ENCODE assay signal across 16 cellular contexts in genomic region chr10:128152741-128153583, GRCh38. TPM values are rescaled to one million over a fixed set of nuclear protein-coding genes. Genes with fewer than 3 reads are reported as not detected.
DNase-seq lines count a peak whose midpoint lies in the region; ATAC-seq and TF ChIP-seq lines count a peak whose summit lies in the region.
"Had no signal": no experiment of that assay in that cellular context is flagged by ENCODE, and none has a peak within 500 bp of the region (broad histone marks: within the 10 kb centered on the region; RNA-seq: fewer than 3 reads in every experiment).

No MANE protein-coding gene starts in this region.

- H3K27ac Mint-ChIP-seq in activated T-helper 1 cell treated with anti-CD3 and anti-CD28 coated beads, Interleukin-12 subunit alpha, Interleukin-12 subunit beta, Interleukin-2, Interleukin-4 antibody, amounts not matched to agents 30 ng/mL and 10 ng/mL and 1 ng/mL, durations not matched to agents 14 hours and 24 hours and 36 hours: no peak overlapping the region

- TF ChIP-seq CTCF in brain microvascular endothelial cell (IDR thresholded peaks at IDR 0.05; ENCODE audit: low read depth, low read length, missing control alignments): no peak

- H3K27ac ChIP-seq in brain microvascular endothelial cell: no peak overlapping the region
- H3K27ac ChIP-seq: C4-2B, KMS-11, Peyer's patch had no signal

- peaks cover 6% of the 10 kb centered on the region for H3K27me3 ChIP-seq in brain microvascular endothelial cell (replicated peaks)
- H3K27me3 ChIP-seq: Peyer's patch had no signal

- H3K4me3 ChIP-seq in brain microvascular endothelial cell (ENCODE audit: low read depth, low read length): no peak overlapping the region
- H3K4me3 ChIP-seq: Peyer's patch had no signal

- H3K27me3 Mint-ChIP-seq in activated T-helper 1 cell treated with anti-CD3 and anti-CD28 coated beads, Interleukin-12 subunit alpha, Interleukin-12 subunit beta, Interleukin-2, Interleukin-4 antibody, amounts not matched to agents 30 ng/mL and 10 ng/mL and 1 ng/mL, durations not matched to agents 14 hours and 24 hours and 36 hours (ENCODE audit: insufficient read depth): peaks cover 33% of the 10 kb centered on the region

- in situ Hi-C loops in brain microvascular endothelial cell (cut with HindIII; ENCODE audit: low pct_ligation_motif_present, low sequenced_read_pairs): no loop called here

- H3K36me3 Mint-ChIP-seq in activated T-helper 1 cell treated with anti-CD3 and anti-CD28 coated beads, Interleukin-12 subunit alpha, Interleukin-12 subunit beta, Interleukin-2, Interleukin-4 antibody, amounts not matched to agents 30 ng/mL and 10 ng/mL and 1 ng/mL, durations not matched to agents 14 hours and 24 hours and 36 hours (ENCODE audit: low read depth): no peaks in the 10 kb centered on the region

- ATAC-seq in Right ventricle myocardium superior (ENCODE audit: poor library complexity): no peak
- ATAC-seq in SK-N-SH treated with all-trans-retinoic acid at 6 μM for 48 hours: no peak
- ATAC-seq: Right ventricle myocardium inferior had no signal

- H3K4me3 Mint-ChIP-seq in activated T-helper 1 cell treated with anti-CD3 and anti-CD28 coated beads, Interleukin-12 subunit alpha, Interleukin-12 subunit beta, Interleukin-2, Interleukin-4 antibody, amounts not matched to agents 30 ng/mL and 10 ng/mL and 1 ng/mL, durations not matched to agents 14 hours and 24 hours and 36 hours: no peak overlapping the region

- intact Hi-C loops in cardiac septum (cut with DNase I): no loop called here
- intact Hi-C loops in Right ventricle myocardium superior (cut with DNase I): no loop called here
- intact Hi-C loops in posterior vena cava (cut with DNase I): loop anchor here in 1 of 2 donors (10.0 kb wide), 1 partner anchor 348 kb away; no protein-coding TSS in a partner anchor
- intact Hi-C loops in activated T-helper 1 cell treated with anti-CD3 and anti-CD28 coated beads, Interleukin-12 subunit alpha, Interleukin-12 subunit beta, Interleukin-2, Interleukin-4 antibody, amounts not matched to agents 30 ng/mL and 10 ng/mL and 1 ng/mL, durations not matched to agents 14 hours and 24 hours and 36 hours (cut with micrococcal nuclease): loop anchor here (10.0 kb wide), 1 partner anchor 248 kb away; the partner anchor contains the start of gene PTPRE

- no peaks in the 10 kb centered on the region for H3K9me3 Mint-ChIP-seq in activated T-helper 1 cell treated with anti-CD3 and anti-CD28 coated beads, Interleukin-12 subunit alpha, Interleukin-12 subunit beta, Interleukin-2, Interleukin-4 antibody, amounts not matched to agents 30 ng/mL and 10 ng/mL and 1 ng/mL, durations not matched to agents 14 hours and 24 hours and 36 hours

- H3K4me1 Mint-ChIP-seq in activated T-helper 1 cell treated with anti-CD3 and anti-CD28 coated beads, Interleukin-12 subunit alpha, Interleukin-12 subunit beta, Interleukin-2, Interleukin-4 antibody, amounts not matched to agents 30 ng/mL and 10 ng/mL and 1 ng/mL, durations not matched to agents 14 hours and 24 hours and 36 hours (ENCODE audit: low read depth): peaks cover 5% of the 10 kb centered on the region

- DNase-seq in cardiac septum (ENCODE audit: low spot score) (peak; percentile 33), Right ventricle myocardium superior (no peak), iPS-NIHi11 (ENCODE audit: low spot score) (peak; percentile 70), posterior vena cava (ENCODE audit: low spot score) (peak; percentile 53), SHP77 (lab: John Stamatoyannopoulos, UW) (no peak), brain microvascular endothelial cell (no peak)
- DNase-seq in activated T-helper 1 cell treated with anti-CD3 and anti-CD28 coated beads, Interleukin-12 subunit alpha, Interleukin-12 subunit beta, Interleukin-2, Interleukin-4 antibody, amounts not matched to agents 30 ng/mL and 10 ng/mL and 1 ng/mL, durations not matched to agents 14 hours and 24 hours and 36 hours (ENCODE audit: low spot score): no peak
- DNase-seq: GOT3, NCI-H1436, NCI-H2029, NCI-H774, Peyer's patch had no signal

- no peaks in the 10 kb centered on the region for H3K36me3 ChIP-seq in brain microvascular endothelial cell (replicated peaks)
- H3K36me3 ChIP-seq: Peyer's patch had no signal

TF ChIP-seq in SK-N-SH treated with all-trans-retinoic acid at 6 μM for 48 hours, 23 proteins besides CTCF, POLR2A, EP300 and RAD21:
- TF ChIP-seq BACH2 (CRISPR knock-in tag; IDR thresholded peaks at IDR 0.05; ENCODE audit: borderline replicate concordance) (no peak), TCF4 (CRISPR knock-in tag; IDR thresholded peaks at IDR 0.05; ENCODE audit: borderline replicate concordance) (peak; percentile 46; the same call in 1 of the 2 replicates)
TF ChIP-seq in SK-N-SH treated with all-trans-retinoic acid at 6 μM for 48 hours: peak in this region for 1.

RNA-seq across cellular contexts. Expression of gene MKI67, which starts 26.7 kb away (rescaled TPM):
- total RNA-seq in cardiac septum: 1.1 TPM
- 2.4 TPM for total RNA-seq in Right ventricle myocardium superior
- 1 to 10 TPM in 1 of 2 donors, under 1 TPM in 1; 0.62 to 2.0 TPM for total RNA-seq in posterior vena cava
- 141 and 159 TPM in 2 replicates for total RNA-seq in activated T-helper 1 cell treated with anti-CD3 and anti-CD28 coated beads, Interleukin-12 subunit alpha, Interleukin-12 subunit beta, Interleukin-2, Interleukin-4 antibody, amounts not matched to agents 30 ng/mL and 10 ng/mL and 1 ng/mL, durations not matched to agents 14 hours and 24 hours and 36 hours

Comparison
In these comparisons a context has a peak if more than half of its experiments do, and no peak if none do; other contexts are left out.
1. DNase-seq: peak in cardiac septum (single experiment), iPS-NIHi11 (single experiment) and posterior vena cava (single experiment); none in Right ventricle myocardium superior (single experiment), activated T-helper 1 cell treated with anti-CD3 and anti-CD28 coated beads, Interleukin-12 subunit alpha, Interleukin-12 subunit beta, Interleukin-2, Interleukin-4 antibody, amounts not matched to agents 30 ng/mL and 10 ng/mL and 1 ng/mL, durations not matched to agents 14 hours and 24 hours and 36 hours (single experiment), SHP77 (0 of 2) and brain microvascular endothelial cell (single experiment).
2. RNA of gene MKI67, which starts 26.7 kb away (total RNA-seq): 141 to 159 TPM in activated T-helper 1 cell treated with anti-CD3 and anti-CD28 coated beads, Interleukin-12 subunit alpha, Interleukin-12 subunit beta, Interleukin-2, Interleukin-4 antibody, amounts not matched to agents 30 ng/mL and 10 ng/mL and 1 ng/mL, durations not matched to agents 14 hours and 24 hours and 36 hours; 2.4 TPM in Right ventricle myocardium superior (single experiment), 0.62 to 2.0 TPM in posterior vena cava and 1.1 TPM in cardiac septum (single experiment); every median in the first group is over 10 times any median in the second.